ENCODE assay signal across 8 cellular contexts in genomic region chr18:38940863-38941531, GRCh38.
DNase-seq lines count a peak whose midpoint lies in the region; ATAC-seq and TF ChIP-seq lines count a peak whose summit lies in the region.

No MANE protein-coding gene starts in this region.

- DNase-seq in EL (peak; percentile 31), HuH-7 (ENCODE audit: low spot score) (peak; percentile 16), cerebellar nuclear complex (lab: John Stamatoyannopoulos, UW) (no peak), dorsolateral prefrontal cortex (no peak)
- peak; percentile 48 to 55 (median 50) for DNase-seq in effector memory CD8-positive, alpha-beta T cell
- peak; percentile 47 for DNase-seq in stimulated activated CD4-positive, alpha-beta T cell treated with anti-CD3 and anti-CD28 coated beads, Interleukin-2, amount 100 ng/mL, for 4 hours (ENCODE audit: low read depth)

- peak overlapping the region; percentile 81 to 83 for H3K4me3 Mint-ChIP-seq in effector memory CD8-positive, alpha-beta T cell

- H3K27ac Mint-ChIP-seq in effector memory CD8-positive, alpha-beta T cell = peak overlapping the region; percentile 97 to 99

- intact Hi-C loops in dorsolateral prefrontal cortex (cut with DNase I) = no loop called here

- H3K4me1 Mint-ChIP-seq in effector memory CD8-positive, alpha-beta T cell (ENCODE audit: low read depth in 2 of 2) = peaks cover 13 to 19% of the 10 kb centered on the region in 2 donors

- peaks cover 18% of the 10 kb centered on the region for H3K36me3 Mint-ChIP-seq in effector memory CD8-positive, alpha-beta T cell (ENCODE audit: insufficient read depth)

- no peaks in the 10 kb centered on the region for H3K9me3 Mint-ChIP-seq in effector memory CD8-positive, alpha-beta T cell

- peak; percentile 86 for ATAC-seq in GM21528 (IDR thresholded peaks at IDR 0.05; ENCODE audit: low FRiP score, unreplicated experiment)
- peak; percentile 71 to 76 for ATAC-seq in activated CD4-positive, CD25-positive, alpha-beta regulatory T cell treated with anti-CD3 and anti-CD28 coated beads, Interleukin-2, amount 50 U/mL, for 24 hours
- peak; percentile 86 for ATAC-seq in effector memory CD8-positive, alpha-beta T cell (replicated peaks)

- H3K27me3 Mint-ChIP-seq in effector memory CD8-positive, alpha-beta T cell = peaks cover 3% of the 10 kb centered on the region in 2 donors

- no peaks in the 10 kb centered on the region for H3K27me3 ChIP-seq in dorsolateral prefrontal cortex

- no peak for TF ChIP-seq CTCF in dorsolateral prefrontal cortex (IDR thresholded peaks at IDR 0.05 in 54 of 56, conservative IDR thresholded peaks at IDR 0.05 in 2 of 56; ENCODE audit: low read depth in 1 of 56, partially characterized antibody in 56 of 56)

- no peak overlapping the region for H3K27ac ChIP-seq in dorsolateral prefrontal cortex

- H3K4me3 ChIP-seq in dorsolateral prefrontal cortex = peak overlapping the region in 1 of 59 donors; percentile 17

Comparison
In these comparisons a context has a peak if more than half of its experiments do, and no peak if none do; other contexts are left out.
1. DNase-seq: peak in EL (single experiment), HuH-7 (single experiment), effector memory CD8-positive, alpha-beta T cell (3 of 3) and stimulated activated CD4-positive, alpha-beta T cell treated with anti-CD3 and anti-CD28 coated beads, Interleukin-2, amount 100 ng/mL, for 4 hours (single experiment); none in cerebellar nuclear complex (0 of 2) and dorsolateral prefrontal cortex (0 of 10).
2. Peak in every context shown above with its lines, with median percentiles within 50 percentile points of each other: ATAC-seq.